In genomic region chr22:20916916-20917810, GRCh38 we compare ENCODE assay signal across 1 cellular context.
TF ChIP-seq lines count a peak whose summit lies in the region.

Gene CRKL (plus strand): TSS chr22:20917407. CDS start chr22:20917935, 528 bp downstream.

TF ChIP-seq in HepG2, 621 proteins besides CTCF, POLR2A, EP300 and RAD21 (continued from another document and continues in another):
- no peak for TF ChIP-seq GABPA (IDR thresholded peaks at IDR 0.05; ENCODE audit: low read depth, low read length)
- TF ChIP-seq GABPA (CRISPR knock-in tag; IDR thresholded peaks at IDR 0.05; ENCODE audit: low read depth) = peak; percentile 13; the same call in 1 of the 2 replicates
- peak; percentile 50; the same call in 1 of the 2 replicates for TF ChIP-seq KDM5B (CRISPR knock-in tag; IDR thresholded peaks at IDR 0.05; ENCODE audit: borderline replicate concordance)
- peak; percentile 78; the same call in 1 of the 2 replicates for TF ChIP-seq ZNF235 (CRISPR knock-in tag; IDR thresholded peaks at IDR 0.05; ENCODE audit: borderline replicate concordance)
- peak; percentile 83 for TF ChIP-seq E2F5 (CRISPR knock-in tag; conservative IDR thresholded peaks at IDR 0.05)
- no peak for TF ChIP-seq NFE2L2 (IDR thresholded peaks at IDR 0.05; ENCODE audit: low read length)
- TF ChIP-seq ATM (IDR thresholded peaks at IDR 0.05; ENCODE audit: borderline replicate concordance) = no peak
- no peak for TF ChIP-seq ZNF142 (CRISPR knock-in tag; IDR thresholded peaks at IDR 0.05)
- 0 out of 2 replicates have a peak, but pooled peaks have one; percentile 26 for TF ChIP-seq ZNF432 (CRISPR knock-in tag; IDR thresholded peaks at IDR 0.05; ENCODE audit: borderline replicate concordance)
- peak; percentile 97 for TF ChIP-seq HDAC1 (CRISPR knock-in tag; IDR thresholded peaks at IDR 0.05)
- no peak for TF ChIP-seq HNRNPH1 (optimal IDR thresholded peaks at IDR 0.05; ENCODE audit: low read depth, low read length)
- TF ChIP-seq ZNF546 (CRISPR knock-in tag; conservative IDR thresholded peaks at IDR 0.05) = peak; percentile 63; the same call in 1 of the 2 replicates
- TF ChIP-seq ZNF549 (CRISPR knock-in tag; IDR thresholded peaks at IDR 0.05) = no peak
- TF ChIP-seq ZNF660 (CRISPR knock-in tag; IDR thresholded peaks at IDR 0.05; ENCODE audit: borderline replicate concordance, low read depth) = no peak
- TF ChIP-seq JDP2 (CRISPR knock-in tag; IDR thresholded peaks at IDR 0.05; ENCODE audit: borderline replicate concordance) = no peak
- TF ChIP-seq CCAR2 (optimal IDR thresholded peaks at IDR 0.05; ENCODE audit: low read depth, low read length) = no peak
- peak; percentile 90 for TF ChIP-seq ZSCAN30 (CRISPR knock-in tag; IDR thresholded peaks at IDR 0.05)
- TF ChIP-seq ZNF224 (CRISPR knock-in tag; IDR thresholded peaks at IDR 0.05) = 0 out of 2 replicates have a peak, but pooled peaks have one; percentile 31
- TF ChIP-seq DZIP1 (CRISPR knock-in tag; IDR thresholded peaks at IDR 0.05) = 0 out of 2 replicates have a peak, but pooled peaks have one; percentile 14
- TF ChIP-seq ATF2 (CRISPR knock-in tag; IDR thresholded peaks at IDR 0.05) = peak; percentile 79
- no peak for TF ChIP-seq EED (CRISPR knock-in tag; IDR thresholded peaks at IDR 0.05)
- TF ChIP-seq BCL3 (CRISPR knock-in tag; IDR thresholded peaks at IDR 0.05) = no peak
- TF ChIP-seq GTF2F1 (IDR thresholded peaks at IDR 0.05; ENCODE audit: low read length) = no peak
- no peak for TF ChIP-seq ZBTB10 (CRISPR knock-in tag; IDR thresholded peaks at IDR 0.05; ENCODE audit: borderline replicate concordance)
- TF ChIP-seq FUBP1 (CRISPR knock-in tag; IDR thresholded peaks at IDR 0.05; ENCODE audit: borderline replicate concordance) = no peak
- no peak for TF ChIP-seq ZNF414 (CRISPR knock-in tag; IDR thresholded peaks at IDR 0.05)
- peak; percentile 76; the same call in 1 of the 2 replicates for TF ChIP-seq HOXD1 (CRISPR knock-in tag; IDR thresholded peaks at IDR 0.05)
- no peak for TF ChIP-seq ZNF598 (CRISPR knock-in tag; IDR thresholded peaks at IDR 0.05; ENCODE audit: borderline replicate concordance)
- TF ChIP-seq TIGD3 (CRISPR knock-in tag; IDR thresholded peaks at IDR 0.05; ENCODE audit: borderline replicate concordance) = no peak
- TF ChIP-seq UBTF (CRISPR knock-in tag; IDR thresholded peaks at IDR 0.05) = peak; percentile 61; the same call in 1 of the 2 replicates
- TF ChIP-seq HDAC2 (CRISPR knock-in tag; IDR thresholded peaks at IDR 0.05) = peak; percentile 93
- 0 out of 2 replicates have a peak, but pooled peaks have one; percentile 23 for TF ChIP-seq NFE2L1 (CRISPR knock-in tag; IDR thresholded peaks at IDR 0.05; ENCODE audit: borderline replicate concordance)
- TF ChIP-seq TRIM24 (CRISPR knock-in tag; IDR thresholded peaks at IDR 0.05) = no peak
- 0 out of 2 replicates have a peak, but pooled peaks have one; percentile 67 for TF ChIP-seq SNAI1 (CRISPR knock-in tag; IDR thresholded peaks at IDR 0.05; ENCODE audit: borderline replicate concordance)
